Comparison of ENCODE assay signal across 24 cellular contexts in the genomic region with DNA sequence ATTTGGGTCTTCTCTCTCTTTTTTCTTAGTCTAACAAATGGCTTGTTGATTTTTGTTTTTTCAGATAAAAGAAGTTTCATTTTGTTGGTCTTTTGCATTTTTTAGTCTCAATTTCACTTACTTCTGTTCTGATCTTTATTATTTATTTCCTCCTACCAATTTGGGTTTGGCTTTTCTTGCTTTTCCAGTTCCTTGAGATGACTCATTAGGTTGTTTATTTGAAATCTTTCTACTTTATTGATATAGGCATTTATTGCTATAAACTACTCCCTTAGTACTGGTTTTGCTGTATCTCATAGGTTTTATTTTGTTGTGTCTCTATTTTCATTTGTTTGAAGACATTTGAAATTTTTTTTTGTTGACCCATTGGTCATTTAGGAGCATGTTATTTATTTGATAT.
"Had no signal": no experiment of that assay in that cellular context is flagged by ENCODE, and none has a peak within 500 bp of the region (broad histone marks: within the 10 kb centered on the region; RNA-seq: fewer than 3 reads in every experiment).

No MANE protein-coding gene starts in this region.

- H3K4me3 ChIP-seq: coronary artery, gastroesophageal sphincter, heart left ventricle, hepatocyte, lung, pancreas, thoracic aorta, tibial nerve, upper lobe of right lung, vagina had no signal

- ATAC-seq: gastroesophageal sphincter; heart left ventricle; left lobe of liver; natural killer cell treated with Interleukin-12 subunit alpha and Interleukin-12 subunit beta and Interleukin-15 and Interleukin-18, amount 100 ng/mL, for 72 hours; pancreas; sciatic nerve; stimulated activated naive B cell treated with anti-CD40 and anti-IgM and Interleukin-4, amounts not matched to agents 10 μg/mL and 1 μg/mL and 100 μg/mL, for 72 hours; upper lobe of right lung had no signal

- H3K36me3 ChIP-seq: gastroesophageal sphincter, heart left ventricle, neutrophil, pancreas, thoracic aorta, tibial nerve, upper lobe of right lung, vagina had no signal

- H3K4me1 Mint-ChIP-seq: memory B cell; neural crest cell; stimulated activated naive B cell treated with anti-CD40 and anti-IgM and Interleukin-4, amounts not matched to agents 10 μg/mL and 1 μg/mL and 100 μg/mL, for 72 hours had no signal

- H3K9me3 ChIP-seq: neutrophil, pancreas, thoracic aorta, vagina had no signal

- FAIRE-seq: kidney, pancreas had no signal

- H3K27ac ChIP-seq: coronary artery, gastroesophageal sphincter, heart left ventricle, hepatocyte, neutrophil, pancreas, thoracic aorta, tibial nerve, upper lobe of right lung, vagina had no signal

- H3K27ac Mint-ChIP-seq: memory B cell; natural killer cell treated with Interleukin-12 subunit alpha and Interleukin-12 subunit beta and Interleukin-15 and Interleukin-18, amount 100 ng/mL, for 72 hours; stimulated activated naive B cell treated with anti-CD40 and anti-IgM and Interleukin-4, amounts not matched to agents 10 μg/mL and 1 μg/mL and 100 μg/mL, for 72 hours; stimulated activated naive CD8-positive, alpha-beta T cell treated with anti-CD3 and anti-CD28 coated beads, Interleukin-15, Interleukin-2, amounts not matched to agents 100 ng/mL and 50 ng/mL, for 24 hours had no signal

- H3K4me1 ChIP-seq: tibial nerve had no signal

- H3K27me3 ChIP-seq: gastroesophageal sphincter, heart left ventricle, hepatocyte, neutrophil, tibial nerve, upper lobe of right lung, vagina had no signal

- H3K4me3 Mint-ChIP-seq: memory B cell; natural killer cell treated with Interleukin-12 subunit alpha and Interleukin-12 subunit beta and Interleukin-15 and Interleukin-18, amount 100 ng/mL, for 72 hours; neural crest cell; stimulated activated naive B cell treated with anti-CD40 and anti-IgM and Interleukin-4, amounts not matched to agents 10 μg/mL and 1 μg/mL and 100 μg/mL, for 72 hours; stimulated activated naive CD8-positive, alpha-beta T cell treated with anti-CD3 and anti-CD28 coated beads, Interleukin-15, Interleukin-2, amounts not matched to agents 100 ng/mL and 50 ng/mL, for 24 hours had no signal

- H3K36me3 Mint-ChIP-seq: memory B cell had no signal

- DNase-seq: dermis blood vessel endothelial cell; effector memory CD4-positive, alpha-beta T cell; foreskin fibroblast; heart left ventricle; kidney; pancreas; stimulated activated CD4-positive, alpha-beta T cell treated with anti-CD3 and anti-CD28 coated beads, Interleukin-2, amount 100 ng/mL, for 24 hours; stimulated activated CD4-positive, alpha-beta T cell treated with anti-CD3 and anti-CD28 coated beads, Interleukin-4, amount 100 ng/mL, for 4 hours; stimulated activated naive B cell treated with anti-CD40 and anti-IgM and Interleukin-4, amounts not matched to agents 10 μg/mL and 1 μg/mL and 100 μg/mL, for 72 hours; upper lobe of right lung had no signal
